ENCODE assay signal across 9 cellular contexts in the genomic region with DNA sequence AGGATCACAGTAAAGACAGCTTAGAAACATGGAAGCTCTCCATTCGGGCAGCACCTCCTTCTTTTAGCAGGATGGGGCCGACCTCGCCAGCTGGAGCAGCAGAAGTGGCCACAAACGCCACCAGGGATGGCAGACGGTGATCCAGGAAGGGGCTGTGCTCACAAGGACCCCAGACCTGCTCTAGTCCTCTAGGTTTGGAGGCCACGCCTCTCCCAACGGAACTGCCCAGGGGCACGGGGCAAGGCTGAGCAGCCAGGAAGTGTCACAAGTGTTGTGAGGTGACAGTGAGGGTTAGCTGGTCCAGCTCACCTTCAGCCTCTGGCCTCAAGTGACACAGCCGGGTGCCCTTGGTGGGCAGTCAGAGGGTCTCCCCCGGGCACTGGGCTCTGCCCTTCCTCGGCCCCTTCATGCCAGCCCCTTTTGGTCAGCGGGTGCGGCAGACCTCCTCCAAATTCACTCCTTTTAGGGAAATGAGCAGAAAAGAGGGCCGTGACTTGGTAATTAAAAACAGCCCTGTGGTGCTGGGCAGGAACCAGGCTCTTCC. TPM values are rescaled to one million over a fixed set of nuclear protein-coding genes. Genes with fewer than 3 reads are reported as not detected.
DNase-seq lines count a peak whose midpoint lies in the region; ATAC-seq, FAIRE-seq and TF ChIP-seq lines count a peak whose summit lies in the region.
"Had no signal": no experiment of that assay in that cellular context is flagged by ENCODE, and none has a peak within 500 bp of the region (broad histone marks: within the 10 kb centered on the region; RNA-seq: fewer than 3 reads in every experiment).

No MANE protein-coding gene starts in this region.

- no peaks in the 10 kb centered on the region for H3K79me2 ChIP-seq in K562 (ENCODE audit: control insufficient read depth, insufficient read depth, low read length)

- in situ Hi-C loops in K562 (cut with MboI): loop anchor here (5.0 kb wide), 1 partner anchor 85 kb away; no protein-coding TSS in a partner anchor

- POLR2A ChIA-PET in K562 (lab: Yijun Ruan, JAX) (interaction anchor here (0.7 to 1.0 kb wide), 2 partner anchors 8 to 19 kb away, joined by 3 read pairs; no protein-coding TSS in a partner anchor), GM10248 (lab: Yijun Ruan, JAX) (no interaction called here)

- DNase-seq in K562 (ENCODE audit: extremely low read depth in 1 of 4, low spot score in 3 of 4) (no peak), right lobe of liver (peak; percentile 49 to 65 (median 63)), substantia nigra (lab: John Stamatoyannopoulos, UW) (peak in 1 of 49 donors; percentile 62), NCI-H1694 treated with DMSO at 0.1 percent for 48 hours (lab: John Stamatoyannopoulos, UW) (no peak), AG08396 (ENCODE audit: low spot score) (no peak), GM10248 (ENCODE audit: extremely low spot score) (no peak)
- DNase-seq: activated gamma-delta T cell treated with Interleukin-2 at 50 U/mL for 16 hours had no signal

- H3K9ac ChIP-seq in HUES6 (ENCODE audit: low read length) (peak overlapping the region; percentile 64), K562 (ENCODE audit: insufficient read depth in 1 of 2, low read depth in 2 of 2, low read length in 2 of 2) (peak overlapping the region; percentile 14; a peak in 2 of 4 replicates)

- intact Hi-C loops in K562 (cut with micrococcal nuclease) (no loop called here), right lobe of liver (cut with DNase I) (no loop called here)

- 70% methylated on average over 14 of the region's 14 CpGs for WGBS in K562 (ENCODE audit: insufficient coverage, low coverage, missing lambda C conversion rate)
- WGBS in right lobe of liver (ENCODE audit: insufficient coverage, low coverage, low lambda C conversion rate, missing lambda C conversion rate): 54% methylated on average over 5 of the region's 14 CpGs

- no peak overlapping the region for H3K4me3 ChIP-seq in HUES6 (ENCODE audit: low read depth, low read length)
- H3K4me3 ChIP-seq in K562: no peak overlapping the region
- no peak overlapping the region for H3K4me3 ChIP-seq in right lobe of liver

- H3K4me1 ChIP-seq in HUES6 (ENCODE audit: control insufficient read depth, insufficient read depth, low read length) (peaks cover 32% of the 10 kb centered on the region), K562 (replicated peaks in 1 of 2; ENCODE audit: control insufficient read depth in 2 of 2, insufficient read depth in 2 of 2, low read length in 2 of 2) (peaks cover 16 to 34% of the 10 kb centered on the region in 2 experiments), right lobe of liver (peaks cover 0 to 8% (median under 1%) of the 10 kb centered on the region in 4 donors)

- H3K9me1 ChIP-seq in K562 (ENCODE audit: control insufficient read depth, insufficient read depth, low read length): peaks cover 4% of the 10 kb centered on the region

- CTCF ChIA-PET in K562 (lab: Yijun Ruan, JAX; ENCODE audit: low intra/inter-chr PET ratio) (no interaction called here), GM10248 (lab: Yijun Ruan, JAX) (interaction anchor here (1.3 kb wide), 1 partner anchor 17 kb away, joined by 4 read pairs; no protein-coding TSS in a partner anchor)

- H3K27ac ChIP-seq in HUES6 (ENCODE audit: low read depth, low read length): peak overlapping the region; percentile 2; the same call in 1 of the 2 replicates
- H3K27ac ChIP-seq in K562 (ENCODE audit: extremely low read depth, low read depth, low read length): peak overlapping the region; percentile 68; the same call in 2 of the 3 replicates
- H3K27ac ChIP-seq in right lobe of liver: peak overlapping the region; percentile 64 to 76 (median 72)
- peak overlapping the region; percentile 99 for H3K27ac ChIP-seq in substantia nigra (ENCODE audit: low read depth, low read length, poor library complexity, severe bottlenecking)

- no peak for TF ChIP-seq EP300 in K562 (IDR thresholded peaks at IDR 0.05; ENCODE audit: low read length)

- no peaks in the 10 kb centered on the region for H3K9me3 ChIP-seq in HUES6 (ENCODE audit: control insufficient read depth, insufficient read depth, low read depth, low read length)
- no peaks in the 10 kb centered on the region for H3K9me3 ChIP-seq in K562 (replicated peaks; ENCODE audit: control insufficient read depth, insufficient read depth, low read depth, low read length)
- no peaks in the 10 kb centered on the region for H3K9me3 ChIP-seq in right lobe of liver

- ATAC-seq in K562 (no peak), right lobe of liver (peak; percentile 5 to 22 (median 10)), HG02938 (IDR thresholded peaks at IDR 0.05; ENCODE audit: unreplicated experiment) (no peak)

- peaks cover 4% of the 10 kb centered on the region; the same call in 1 of the 2 replicates for H4K20me1 ChIP-seq in K562 (replicated peaks; ENCODE audit: control insufficient read depth, insufficient read depth, low read length)

- H2AFZ ChIP-seq in K562 (ENCODE audit: low read depth, low read length): peak overlapping the region; percentile 91

- TF ChIP-seq CTCF in K562 (IDR thresholded peaks at IDR 0.05 in 2 of 3, conservative IDR thresholded peaks at IDR 0.05 in 1 of 3; ENCODE audit: insufficient read depth in 2 of 3, low read depth in 1 of 3, low read length in 3 of 3): no peak
- TF ChIP-seq CTCF in right lobe of liver (IDR thresholded peaks at IDR 0.05): no peak
- TF ChIP-seq CTCF in GM10248 (IDR thresholded peaks at IDR 0.05; ENCODE audit: control extremely low read depth, extremely low read depth, low read depth, missing control alignments): no peak

- no peak for TF ChIP-seq RAD21 in K562 (CRISPR knock-in tag; conservative IDR thresholded peaks at IDR 0.05 in 1 of 2, IDR thresholded peaks at IDR 0.05 in 1 of 2)

- FAIRE-seq in K562 (lab: Jason Lieb, UNC): no peak

- H3K27me3 ChIP-seq in HUES6 (ENCODE audit: control insufficient read depth, insufficient read depth, low read length): no peaks in the 10 kb centered on the region
- peaks cover 21 to 48% of the 10 kb centered on the region in 2 experiments; a peak in 4 of 5 replicates for H3K27me3 ChIP-seq in K562 (ENCODE audit: control insufficient read depth in 2 of 2, insufficient read depth in 2 of 2, low read length in 2 of 2)
- H3K27me3 ChIP-seq in right lobe of liver: no peaks in the 10 kb centered on the region

- H3K36me3 ChIP-seq in HUES6 (ENCODE audit: control insufficient read depth, insufficient read depth, low read length) (no peaks in the 10 kb centered on the region; the same call in 1 of the 2 replicates), K562 (ENCODE audit: control insufficient read depth, insufficient read depth, low read length) (no peaks in the 10 kb centered on the region), right lobe of liver (no peaks in the 10 kb centered on the region)

- TF ChIP-seq POLR2A in K562 (conservative IDR thresholded peaks at IDR 0.05) (no peak), right lobe of liver (IDR thresholded peaks at IDR 0.05) (no peak)

- peak overlapping the region; percentile 57; the same call in 1 of the 2 replicates for H3K4me2 ChIP-seq in K562 (ENCODE audit: insufficient read depth, low read length)

- BruUV-seq in K562 (replicated peaks; lab: Mats Ljungman, UMichigan): no TSS peak

RNA-seq across cellular contexts. Expression of a gene that starts 20.4 kb away (rescaled TPM):
- total RNA-seq in K562 (2011; cell fraction: chromatin; rRNA removed; ENCODE audit: low replicate concordance): not detected in 2 replicates
- total RNA-seq in K562 (2011; cell fraction: nucleolus; rRNA removed): not detected in 2 replicates
- total RNA-seq in K562 (2011; cell fraction: nucleoplasm; rRNA removed): not detected in 2 replicates
- not detected in 2 replicates for total RNA-seq in K562 (2014; rRNA removed)
- total RNA-seq in K562 (2014; rRNA removed; fragmentation: Illumina TruSeq; extraction: Trizol): not detected in 2 replicates
- total RNA-seq in K562 (2015; rRNA removed; fragmentation: Illumina TruSeq; extraction: Trizol): not detected in 2 replicates
- total RNA-seq in K562 (2021): not detected in 2 replicates
- not detected in 2 replicates for polyA plus RNA-seq in K562 (2011; rRNA removed)
- not detected in 2 replicates for polyA plus RNA-seq in K562 (2011; cell fraction: cytosol; rRNA removed)
- polyA plus RNA-seq in K562 (2011; cell fraction: nucleus; rRNA removed): not detected in 2 replicates
- not detected in 2 replicates for polyA plus RNA-seq in K562 (2012)
- not detected in 2 replicates for polyA plus RNA-seq in K562 (2014; fragmentation: Illumina TruSeq; extraction: Trizol)
- not detected for polyA plus RNA-seq in K562 (2014; fragmentation: Nextera tagmentation; extraction: Ambion mirVana)
- polyA plus RNA-seq in K562 (2014; rRNA removed): not detected in 2 replicates
- not detected in 2 replicates for polyA minus RNA-seq in K562 (2011; rRNA and poly(A)+ RNA removed)
- not detected in 2 replicates for polyA minus RNA-seq in K562 (2011; cell fraction: cytosol; rRNA and poly(A)+ RNA removed)
- not detected in 2 replicates for polyA minus RNA-seq in K562 (2011; cell fraction: nucleus; rRNA and poly(A)+ RNA removed)
- 1 to 10 TPM in 1 of 6 experiments, under 1 TPM in 5; 0.19 to 1.0 (median 0.53) TPM for total RNA-seq in right lobe of liver

RNA-seq across cellular contexts. Expression of a gene that starts 42.0 kb away (rescaled TPM):
- 148 and 235 TPM in 2 replicates for total RNA-seq in K562 (2011; cell fraction: chromatin; rRNA removed; ENCODE audit: low replicate concordance)
- total RNA-seq in K562 (2011; cell fraction: nucleolus; rRNA removed): 81.9 and 95.5 TPM in 2 replicates
- 95.0 and 103 TPM in 2 replicates for total RNA-seq in K562 (2011; cell fraction: nucleoplasm; rRNA removed)
- total RNA-seq in K562 (2014; rRNA removed): 15.1 and 18.3 TPM in 2 replicates
- 23.7 and 29.8 TPM in 2 replicates for total RNA-seq in K562 (2014; rRNA removed; fragmentation: Illumina TruSeq; extraction: Trizol)
- 18.5 and 20.8 TPM in 2 replicates for total RNA-seq in K562 (2015; rRNA removed; fragmentation: Illumina TruSeq; extraction: Trizol)
- total RNA-seq in K562 (2021): 66.8 and 72.8 TPM in 2 replicates
- polyA plus RNA-seq in K562 (2011; rRNA removed): 22.5 and 34.0 TPM in 2 replicates
- 21.9 and 24.7 TPM in 2 replicates for polyA plus RNA-seq in K562 (2011; cell fraction: cytosol; rRNA removed)
- 99.8 and 123 TPM in 2 replicates for polyA plus RNA-seq in K562 (2011; cell fraction: nucleus; rRNA removed)
- polyA plus RNA-seq in K562 (2012): 45.4 and 46.5 TPM in 2 replicates
- 45.9 and 47.4 TPM in 2 replicates for polyA plus RNA-seq in K562 (2014; fragmentation: Illumina TruSeq; extraction: Trizol)
- 1 to 10 TPM; 6.4 to 8.5 TPM for polyA plus RNA-seq in K562 (2014; fragmentation: Nextera tagmentation; extraction: Ambion mirVana)
- 31.7 and 33.9 TPM in 2 replicates for polyA plus RNA-seq in K562 (2014; rRNA removed)
- polyA minus RNA-seq in K562 (2011; rRNA and poly(A)+ RNA removed): 34.2 and 37.2 TPM in 2 replicates
- polyA minus RNA-seq in K562 (2011; cell fraction: cytosol; rRNA and poly(A)+ RNA removed): 21.8 and 26.1 TPM in 2 replicates
- 26.8 and 40.4 TPM in 2 replicates for polyA minus RNA-seq in K562 (2011; cell fraction: nucleus; rRNA and poly(A)+ RNA removed)
- total RNA-seq in right lobe of liver: 10 to 100 TPM; 12.7 to 27.8 (median 18.7) TPM

RNA-seq across cellular contexts. Expression of a gene that starts 42.6 kb away (rescaled TPM):
- not detected in 2 replicates for total RNA-seq in K562 (2011; cell fraction: chromatin; rRNA removed; ENCODE audit: low replicate concordance)
- not detected in 2 replicates for total RNA-seq in K562 (2011; cell fraction: nucleolus; rRNA removed)
- not detected in 2 replicates for total RNA-seq in K562 (2011; cell fraction: nucleoplasm; rRNA removed)
- total RNA-seq in K562 (2014; rRNA removed) (not detected in 2 replicates), K562 (2014; rRNA removed; fragmentation: Illumina TruSeq; extraction: Trizol) (not detected in 2 replicates), K562 (2015; rRNA removed; fragmentation: Illumina TruSeq; extraction: Trizol) (not detected in 2 replicates), K562 (2021) (0.49 and 0.55 TPM in 2 replicates), right lobe of liver (10 to 100 TPM; 18.9 to 36.1 (median 26.7) TPM)
- polyA plus RNA-seq in K562 (2011; rRNA removed) (not detected in 2 replicates), K562 (2014; fragmentation: Illumina TruSeq; extraction: Trizol) (not detected in 2 replicates), K562 (2014; fragmentation: Nextera tagmentation; extraction: Ambion mirVana) (not detected), K562 (2014; rRNA removed) (not detected in 2 replicates)
- polyA plus RNA-seq in K562 (2011; cell fraction: cytosol; rRNA removed): 0.01 and 0.03 TPM in 2 replicates
- polyA plus RNA-seq in K562 (2011; cell fraction: nucleus; rRNA removed): not detected in 2 replicates
- 0.06 TPM in 1 of 2 replicates, not detected in the other for polyA plus RNA-seq in K562 (2012)
- not detected in 2 replicates for polyA minus RNA-seq in K562 (2011; rRNA and poly(A)+ RNA removed)
- not detected in 2 replicates for polyA minus RNA-seq in K562 (2011; cell fraction: cytosol; rRNA and poly(A)+ RNA removed)
- polyA minus RNA-seq in K562 (2011; cell fraction: nucleus; rRNA and poly(A)+ RNA removed): not detected in 2 replicates

Comparison
In these comparisons a context has a peak if more than half of its experiments do, and no peak if none do; other contexts are left out.
1. H3K27ac ChIP-seq: peak in every context shown above with its lines; median percentile 99 in substantia nigra; 72 in right lobe of liver; 68 in K562; 2 in HUES6.
2. ATAC-seq: peak in right lobe of liver (4 of 4); none in K562 (single experiment) and HG02938 (single experiment).
3. DNase-seq: peak in right lobe of liver (3 of 3); none in K562 (0 of 4), NCI-H1694 treated with DMSO at 0.1 percent for 48 hours (single experiment), AG08396 (single experiment) and GM10248 (single experiment).
4. RNA of a gene that starts 42.6 kb away (total RNA-seq): 18.9 to 36.1 TPM in right lobe of liver; 0.49 to 0.55 TPM in K562; every median in the first group is over 10 times any median in the second.